22 cellular contexts compared by ENCODE assay signal in the genomic region with DNA sequence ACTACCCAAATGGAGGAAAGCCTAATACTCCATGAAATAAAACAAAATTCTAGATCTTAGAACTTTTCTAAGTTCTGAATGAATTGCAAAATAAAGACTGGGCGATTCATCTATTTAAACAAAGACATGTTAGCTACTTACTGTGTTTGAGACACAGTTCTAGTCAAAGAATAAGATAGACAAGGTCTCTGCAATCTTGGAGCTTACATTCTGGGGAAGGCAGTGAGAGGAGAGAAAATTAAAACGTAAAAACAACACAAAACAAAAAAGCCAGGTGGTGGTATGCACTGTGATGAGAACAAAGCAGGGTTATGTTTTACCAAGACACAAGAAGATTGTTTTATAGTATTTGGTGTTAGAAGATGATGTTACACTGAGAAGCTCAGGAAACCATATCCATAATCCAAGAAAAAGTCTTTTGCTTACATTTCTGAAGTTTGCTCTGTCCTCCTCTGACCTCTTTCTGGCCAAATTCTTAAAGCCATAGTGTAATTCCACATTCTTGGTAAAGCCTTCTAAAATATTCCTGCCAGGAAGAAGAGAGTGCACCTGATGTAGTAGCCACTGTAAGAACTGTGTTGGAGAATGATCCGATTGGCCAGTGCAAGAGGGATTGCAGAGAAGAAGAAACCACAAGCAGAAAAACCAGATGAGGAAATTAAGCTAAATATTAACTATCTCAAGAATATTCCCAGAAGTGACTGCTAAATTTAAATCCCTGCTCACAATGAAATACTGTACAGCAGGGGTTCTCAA.
DNase-seq lines count a peak whose midpoint lies in the region; ATAC-seq and TF ChIP-seq lines count a peak whose summit lies in the region.
"Had no signal": no experiment of that assay in that cellular context is flagged by ENCODE, and none has a peak within 500 bp of the region (broad histone marks: within the 10 kb centered on the region; RNA-seq: fewer than 3 reads in every experiment).

No MANE protein-coding gene starts in this region.

- H3K27ac Mint-ChIP-seq in GM23338: peak overlapping the region; percentile 17; the same call in 1 of the 2 replicates
- no peak overlapping the region for H3K27ac Mint-ChIP-seq in activated CD4-positive, alpha-beta T cell treated with anti-CD3 and anti-CD28 coated beads for 36 hours
- H3K27ac Mint-ChIP-seq: activated CD8-positive, alpha-beta T cell treated with anti-CD3 and anti-CD28 coated beads, Interleukin-2, amount 10 ng/mL, durations not matched to agents 7 days and 5 days; activated naive CD4-positive, alpha-beta T cell treated with anti-CD3 and anti-CD28 coated beads, Interleukin-2, amount 50 U/mL, for 24 hours had no signal

- DNase-seq in GM23338 (ENCODE audit: low spot score): no peak
- DNase-seq in astrocyte of the spinal cord (ENCODE audit: low read depth, low spot score): peak; percentile 20
- DNase-seq in kidney glomerular epithelial cell (lab: John Stamatoyannopoulos, UW): peak; percentile 41
- no peak for DNase-seq in osteoblast (ENCODE audit: insufficient read length, low spot score, missing footprints)
- DNase-seq in nucleus accumbens (lab: John Stamatoyannopoulos, UW): no peak
- no peak for DNase-seq in activated CD4-positive, alpha-beta T cell treated with anti-CD3 and anti-CD28 coated beads for 36 hours
- DNase-seq in lower leg skin (ENCODE audit: low spot score in 2 of 2): no peak
- no peak for DNase-seq in NCI-H187 treated with DMSO at 0.1 percent for 48 hours (lab: John Stamatoyannopoulos, UW)
- DNase-seq: activated CD4-positive, CD25-positive, alpha-beta regulatory T cell; activated CD8-positive, alpha-beta T cell treated with anti-CD3 and anti-CD28 coated beads, Interleukin-2, amount 10 ng/mL, durations not matched to agents 7 days and 5 days; activated T-cell treated with anti-CD3 and anti-CD28 coated beads, Interleukin-2, amount 50 U/mL, for 4 hours; cortex of kidney; left ventricle myocardium superior; NCI-H1694 treated with DMSO at 0.1 percent for 48 hours; Peyer's patch; posterior cingulate gyrus; stimulated activated CD4-positive, alpha-beta T cell treated with anti-CD3 and anti-CD28 coated beads, Interleukin-1b, Interleukin-23, amount 100 ng/mL, for 48 hours; stimulated activated naive CD4-positive, alpha-beta T cell treated with Interleukin-2 at 50 U/mL for 16 hours; T-helper 9 cell; tibial artery had no signal

- no peaks in the 10 kb centered on the region for H3K27me3 ChIP-seq in GM23338 (ENCODE audit: insufficient read depth)
- no peaks in the 10 kb centered on the region for H3K27me3 ChIP-seq in osteoblast (ENCODE audit: insufficient read depth, low read length)
- H3K27me3 ChIP-seq: Peyer's patch, tibial artery had no signal

- H3K79me2 ChIP-seq in GM23338 (replicated peaks; ENCODE audit: insufficient read depth) (no peaks in the 10 kb centered on the region), osteoblast (ENCODE audit: insufficient read depth, low read length) (no peaks in the 10 kb centered on the region)

- H3K9me3 Mint-ChIP-seq in GM23338: no peaks in the 10 kb centered on the region
- H3K9me3 Mint-ChIP-seq in activated CD4-positive, alpha-beta T cell treated with anti-CD3 and anti-CD28 coated beads for 36 hours (ENCODE audit: low read depth): no peaks in the 10 kb centered on the region

- ATAC-seq in GM23338: no peak
- ATAC-seq in activated CD4-positive, alpha-beta T cell treated with anti-CD3 and anti-CD28 coated beads for 36 hours: no peak
- ATAC-seq: activated CD8-positive, alpha-beta T cell treated with anti-CD3 and anti-CD28 coated beads, Interleukin-2, amount 10 ng/mL, durations not matched to agents 7 days and 5 days; activated T-cell treated with anti-CD3 and anti-CD28 coated beads, Interleukin-2, amount 50 U/mL, for 4 hours; left ventricle myocardium superior had no signal

- no peaks in the 10 kb centered on the region for H3K36me3 ChIP-seq in GM23338 (ENCODE audit: insufficient read depth)
- H3K36me3 ChIP-seq in osteoblast (ENCODE audit: insufficient read depth, low read length): no peaks in the 10 kb centered on the region
- H3K36me3 ChIP-seq: Peyer's patch, tibial artery had no signal

- CTCF ChIA-PET in activated CD4-positive, alpha-beta T cell treated with anti-CD3 and anti-CD28 coated beads for 36 hours (lab: Charles Lee): no interaction called here

- H3K4me1 Mint-ChIP-seq in GM23338: peaks cover 14% of the 10 kb centered on the region
- peaks cover 3% of the 10 kb centered on the region for H3K4me1 Mint-ChIP-seq in activated CD4-positive, alpha-beta T cell treated with anti-CD3 and anti-CD28 coated beads for 36 hours
- H3K4me1 Mint-ChIP-seq: activated naive CD4-positive, alpha-beta T cell treated with anti-CD3 and anti-CD28 coated beads, Interleukin-2, amount 50 U/mL, for 24 hours had no signal

- no peaks in the 10 kb centered on the region for H3F3A ChIP-seq in GM23338 (replicated peaks; ENCODE audit: low read depth)

- H3K36me3 Mint-ChIP-seq in GM23338 (ENCODE audit: low read depth): no peaks in the 10 kb centered on the region
- no peaks in the 10 kb centered on the region for H3K36me3 Mint-ChIP-seq in activated CD4-positive, alpha-beta T cell treated with anti-CD3 and anti-CD28 coated beads for 36 hours (ENCODE audit: low read depth)
- H3K36me3 Mint-ChIP-seq: activated naive CD4-positive, alpha-beta T cell treated with anti-CD3 and anti-CD28 coated beads, Interleukin-2, amount 50 U/mL, for 24 hours had no signal

- H3K9me2 ChIP-seq in GM23338 (ENCODE audit: insufficient read depth): no peaks in the 10 kb centered on the region

- peak overlapping the region; percentile 34 for H2AFZ ChIP-seq in GM23338
- H2AFZ ChIP-seq in osteoblast (ENCODE audit: low read length): peak overlapping the region; percentile 4

- no peak overlapping the region for H3K27ac ChIP-seq in GM23338 (ENCODE audit: low read depth)
- no peak overlapping the region for H3K27ac ChIP-seq in osteoblast (ENCODE audit: low read depth, low read length)
- H3K27ac ChIP-seq: Peyer's patch, SK-N-MC, tibial artery had no signal

- intact Hi-C loops in activated CD4-positive, alpha-beta T cell treated with anti-CD3 and anti-CD28 coated beads for 36 hours (cut with DNase I, micrococcal nuclease): no loop called here
- intact Hi-C loops in lower leg skin (cut with DNase I; ENCODE audit: low total_unique reads): no loop called here

- H4K20me1 ChIP-seq in GM23338 (replicated peaks; ENCODE audit: insufficient read depth) (no peaks in the 10 kb centered on the region), osteoblast (ENCODE audit: insufficient read depth, low read length) (no peaks in the 10 kb centered on the region)

- TF ChIP-seq POLR2A in lower leg skin (IDR thresholded peaks at IDR 0.05): no peak

- H3K9me3 ChIP-seq in osteoblast (ENCODE audit: low read depth, low read length): no peaks in the 10 kb centered on the region
- H3K9me3 ChIP-seq: Peyer's patch had no signal

- POLR2A ChIA-PET in activated CD4-positive, alpha-beta T cell treated with anti-CD3 and anti-CD28 coated beads for 36 hours (lab: Charles Lee): no interaction called here

- WGBS in lower leg skin, 2 donors: 84 to 91% methylated on average over 3 of the region's 3 CpGs

- in situ Hi-C loops in astrocyte of the spinal cord (cut with HindIII; ENCODE audit: low sequenced_read_pairs): no loop called here

- no peak overlapping the region for H3K4me2 ChIP-seq in GM23338
- no peak overlapping the region for H3K4me2 ChIP-seq in osteoblast (ENCODE audit: insufficient read depth, low read length)

- H3K4me3 Mint-ChIP-seq in GM23338: no peak overlapping the region
- H3K4me3 Mint-ChIP-seq in activated CD4-positive, alpha-beta T cell treated with anti-CD3 and anti-CD28 coated beads for 36 hours: no peak overlapping the region
- H3K4me3 Mint-ChIP-seq: activated CD8-positive, alpha-beta T cell treated with anti-CD3 and anti-CD28 coated beads, Interleukin-2, amount 10 ng/mL, durations not matched to agents 7 days and 5 days; activated naive CD4-positive, alpha-beta T cell treated with anti-CD3 and anti-CD28 coated beads, Interleukin-2, amount 50 U/mL, for 24 hours; activated T-cell treated with anti-CD3 and anti-CD28 coated beads, Interleukin-2, amount 50 U/mL, for 4 hours had no signal

- no peaks in the 10 kb centered on the region for H3K27me3 Mint-ChIP-seq in GM23338 (ENCODE audit: insufficient read depth, low read depth, poor library complexity)
- peaks cover 14% of the 10 kb centered on the region for H3K27me3 Mint-ChIP-seq in activated CD4-positive, alpha-beta T cell treated with anti-CD3 and anti-CD28 coated beads for 36 hours

- no peak overlapping the region for H3K4me3 ChIP-seq in GM23338
- no peak overlapping the region for H3K4me3 ChIP-seq in astrocyte of the spinal cord (ENCODE audit: low read depth, low read length)
- H3K4me3 ChIP-seq in osteoblast (ENCODE audit: insufficient read depth, low read length): no peak overlapping the region
- no peak overlapping the region for H3K4me3 ChIP-seq in lower leg skin (ENCODE audit: low read depth, poor library complexity, severe bottlenecking)
- H3K4me3 ChIP-seq: Peyer's patch, SK-N-MC, tibial artery had no signal

- H3K4me1 ChIP-seq in GM23338 (ENCODE audit: insufficient read depth): peaks cover 10% of the 10 kb centered on the region
- H3K4me1 ChIP-seq in osteoblast (ENCODE audit: insufficient read depth, low read length): peaks cover 14% of the 10 kb centered on the region

- TF ChIP-seq CTCF in GM23338 (conservative IDR thresholded peaks at IDR 0.05; ENCODE audit: low read depth in 2 of 2) (no peak), astrocyte of the spinal cord (IDR thresholded peaks at IDR 0.05; ENCODE audit: low read depth, low read length) (no peak), osteoblast (IDR thresholded peaks at IDR 0.05; ENCODE audit: extremely low read depth, low read depth, low read length) (no peak), lower leg skin (IDR thresholded peaks at IDR 0.05) (no peak)

Comparison
In these comparisons a context has a peak if more than half of its experiments do, and no peak if none do; other contexts are left out.
1. DNase-seq: peak in astrocyte of the spinal cord (single experiment) and kidney glomerular epithelial cell (single experiment); none in GM23338 (single experiment), osteoblast (single experiment), nucleus accumbens (0 of 56), activated CD4-positive, alpha-beta T cell treated with anti-CD3 and anti-CD28 coated beads for 36 hours (single experiment), lower leg skin (0 of 2) and NCI-H187 treated with DMSO at 0.1 percent for 48 hours (single experiment).